ENCODE assay signal across 8 cellular contexts in genomic region chr3:48556796-48557626, GRCh38. TPM values are rescaled to one million over a fixed set of nuclear protein-coding genes. Genes with fewer than 3 reads are reported as not detected.
DNase-seq lines count a peak whose midpoint lies in the region; ATAC-seq, FAIRE-seq and TF ChIP-seq lines count a peak whose summit lies in the region.

PFKFB4 (minus strand) TSS chr3:48556803; CDS start chr3:48556777, 26 bp downstream.

- peak within 1 kb of the TSS; percentile 86 for H3K27ac Mint-ChIP-seq in activated CD8-positive, alpha-beta memory T cell treated with anti-CD3 and anti-CD28 coated beads, Interleukin-2, amount 10 ng/mL, durations not matched to agents 7 days and 5 days

- H3K4me2 ChIP-seq in H1 (ENCODE audit: insufficient read depth in 1 of 2, low read depth in 2 of 2, low read length in 2 of 2): peak within 1 kb of the TSS; percentile 78 to 84
- H3K4me2 ChIP-seq in mesenchymal stem cell (ENCODE audit: low read length, poor library complexity, severe bottlenecking): peak within 1 kb of the TSS; percentile 81

- ATAC-seq in GM21381 (IDR thresholded peaks at IDR 0.05; ENCODE audit: unreplicated experiment): peak; percentile 85
- ATAC-seq in activated CD8-positive, alpha-beta memory T cell treated with anti-CD3 and anti-CD28 coated beads, Interleukin-2, amount 10 ng/mL, durations not matched to agents 7 days and 5 days: peak; percentile 89

- H3K4me3 Mint-ChIP-seq in activated CD8-positive, alpha-beta memory T cell treated with anti-CD3 and anti-CD28 coated beads, Interleukin-2, amount 10 ng/mL, durations not matched to agents 7 days and 5 days: peak within 1 kb of the TSS; percentile 84

- no peak within 1 kb of the TSS for H2BK20ac ChIP-seq in H1 (ENCODE audit: low read length)

- H3K79me1 ChIP-seq in H1 (ENCODE audit: low read depth, low read length) (peaks cover 11% of the 10 kb centered on the region), mesenchymal stem cell (replicated peaks; ENCODE audit: low read length, poor library complexity, severe bottlenecking) (peaks cover 20% of the 10 kb centered on the region)

- H3K9ac ChIP-seq in H1 (replicated peaks in 1 of 4; ENCODE audit: extremely low read depth in 1 of 4, low read depth in 3 of 4, low read length in 3 of 4) (peak within 1 kb of the TSS; percentile 65 to 84 (median 71)), mesenchymal stem cell (ENCODE audit: low read length) (peak within 1 kb of the TSS; percentile 72)

- H3K4me3 ChIP-seq in H1 (ENCODE audit: extremely low read depth in 1 of 4, insufficient read depth in 2 of 4, low read depth in 3 of 4, low read length in 4 of 4) (peak within 1 kb of the TSS; percentile 67 to 90 (median 73)), mesenchymal stem cell (ENCODE audit: insufficient read depth in 1 of 2, low read depth in 1 of 2, low read length in 2 of 2) (peak within 1 kb of the TSS; percentile 75 to 86)

- H4K91ac ChIP-seq in H1 (replicated peaks; ENCODE audit: insufficient read length, low read length): peak within 1 kb of the TSS; percentile 25
- H4K91ac ChIP-seq in mesenchymal stem cell (ENCODE audit: low read length): peak within 1 kb of the TSS; percentile 76

- H3K9me3 Mint-ChIP-seq in activated CD8-positive, alpha-beta memory T cell treated with anti-CD3 and anti-CD28 coated beads, Interleukin-2, amount 10 ng/mL, durations not matched to agents 7 days and 5 days (ENCODE audit: low read depth): no peaks in the 10 kb centered on the region

- H3K27me3 ChIP-seq in H1 (replicated peaks in 1 of 4; ENCODE audit: control insufficient read depth in 3 of 4, extremely low read depth in 1 of 4, insufficient read depth in 3 of 4, low read length in 3 of 4) (no peaks in the 10 kb centered on the region), mesenchymal stem cell (ENCODE audit: control insufficient read depth in 1 of 2, insufficient read depth in 1 of 2, low read length in 2 of 2) (no peaks in the 10 kb centered on the region)

- H4K8ac ChIP-seq in H1 (ENCODE audit: extremely low read depth, insufficient read depth, low read length) (peak within 1 kb of the TSS; percentile 1; the same call in 1 of the 2 replicates), mesenchymal stem cell (ENCODE audit: low read length) (peak within 1 kb of the TSS; percentile 67)

- TF ChIP-seq POLR2A in H1 (IDR thresholded peaks at IDR 0.05; ENCODE audit: control extremely low read depth in 1 of 2, low read depth in 2 of 2, low read length in 2 of 2): peak in 1 of 2 experiments; percentile 82; a peak in 2 of 3 replicates

- no peak for TF ChIP-seq EP300 in H1 (IDR thresholded peaks at IDR 0.05; ENCODE audit: borderline replicate concordance in 1 of 2, low read depth in 2 of 2, low read length in 2 of 2)

- WGBS in H1 (ENCODE audit: extremely low coverage in 1 of 2, insufficient coverage in 1 of 2, insufficient read length in 1 of 2, insufficient replicate concordance in 2 of 2, low coverage in 1 of 2, low lambda C conversion rate in 2 of 2, missing lambda C conversion rate in 1 of 2), 2 experiments: 2% methylated on average over 43 of the region's 53 CpGs; no CpG with 5 or more reads in 1 of the 2 experiments
- 1% methylated on average over 51 of the region's 53 CpGs for WGBS in mesenchymal stem cell

- H2AK5ac ChIP-seq in H1 (ENCODE audit: low read depth, low read length): no peak within 1 kb of the TSS
- H2AK5ac ChIP-seq in mesenchymal stem cell (ENCODE audit: low read length, severe bottlenecking): peak within 1 kb of the TSS; percentile 8

- H4K5ac ChIP-seq in H1 (ENCODE audit: insufficient read length, low read depth, low read length): peak within 1 kb of the TSS; percentile 80

- no peak within 1 kb of the TSS for H3K23ac ChIP-seq in H1 (ENCODE audit: insufficient read length)
- peak within 1 kb of the TSS in 1 of 2 experiments; percentile 42 for H3K23ac ChIP-seq in mesenchymal stem cell (ENCODE audit: low read length in 2 of 2)

- H3K27me3 Mint-ChIP-seq in activated CD8-positive, alpha-beta memory T cell treated with anti-CD3 and anti-CD28 coated beads, Interleukin-2, amount 10 ng/mL, durations not matched to agents 7 days and 5 days: no peaks in the 10 kb centered on the region

- peaks cover 0 to 3% of the 10 kb centered on the region in 2 experiments for H4K20me1 ChIP-seq in H1 (replicated peaks in 1 of 2; ENCODE audit: control insufficient read depth in 1 of 2, insufficient read depth in 2 of 2, low read length in 2 of 2)

- H3K14ac ChIP-seq in H1 (ENCODE audit: insufficient read length): no peak within 1 kb of the TSS
- H3K14ac ChIP-seq in mesenchymal stem cell (ENCODE audit: low read length in 2 of 2): peak within 1 kb of the TSS in 1 of 2 experiments; percentile 37

- peaks cover 2% of the 10 kb centered on the region; the same call in 1 of the 2 replicates for H3K23me2 ChIP-seq in H1 (ENCODE audit: low read depth, low read length)

- peaks cover 0 to 27% of the 10 kb centered on the region in 2 experiments; a peak in 1 of 4 replicates for H3K79me2 ChIP-seq in H1 (ENCODE audit: control insufficient read depth in 1 of 2, insufficient read depth in 2 of 2, low read length in 2 of 2)

- CTCF ChIA-PET in activated CD8-positive, alpha-beta memory T cell treated with anti-CD3 and anti-CD28 coated beads, Interleukin-2, amount 10 ng/mL, durations not matched to agents 7 days and 5 days (lab: Charles Lee): interaction anchor here (0.6 to 7.0 kb wide), 19 partner anchors 9 to 286 kb away, joined by 3 to 64 read pairs (median 5); partner anchors contain the start of genes CCDC51, SLC26A6, TMA7 and UQCRC1
- CTCF ChIA-PET in H1 (lab: Charles Lee; ENCODE audit: partially characterized antibody): interaction anchor here (0.5 to 6.7 kb wide), 17 partner anchors 7 to 121 kb away, joined by 3 to 52 read pairs (median 8); partner anchors contain the start of genes CCDC51, SLC26A6 and TMA7

- POLR2A ChIA-PET in H1 (lab: Charles Lee; ENCODE audit: partially characterized antibody): interaction anchor here (0.8 to 6.0 kb wide), 22 partner anchors 10 to 327 kb away, joined by 3 to 34 read pairs (median 4); partner anchors contain the start of genes ATRIP, CCDC51, CELSR3 and COL7A1

- DNase-seq in Caki2 (ENCODE audit: low read depth) (peak; percentile 98), HTR-8/SVneo (ENCODE audit: insufficient read length, low spot score) (peak; percentile 98), NOMO-1 treated with DMSO at 0.1 percent for 48 hours (lab: John Stamatoyannopoulos, UW; ENCODE audit: unreplicated experiment) (peak; percentile 99), H1 (ENCODE audit: low read depth in 1 of 2, low spot score in 2 of 2) (peak; percentile 99 to 100), mesenchymal stem cell (peak; percentile 99)
- DNase-seq in activated CD8-positive, alpha-beta memory T cell treated with anti-CD3 and anti-CD28 coated beads, Interleukin-2, amount 10 ng/mL, durations not matched to agents 7 days and 5 days: peak; percentile 100
- peak; percentile 95 for DNase-seq in stimulated activated CD8-positive, alpha-beta memory T cell treated with anti-CD3 and anti-CD28 coated beads, Interleukin-12 subunit alpha, Interleukin-12 subunit beta, amount 100 ng/mL, for 24 hours (ENCODE audit: extremely low read depth)

- in situ Hi-C loops in Caki2 (cut with HindIII; ENCODE audit: low pct_unique_long_range_greater_than_20kb, low sequenced_read_pairs): no loop called here

- H2AFZ ChIP-seq in H1 (ENCODE audit: low read length) (peak within 1 kb of the TSS; percentile 24; the same call in 1 of the 2 replicates), mesenchymal stem cell (ENCODE audit: low read depth, low read length) (peak within 1 kb of the TSS; percentile 7)

- peaks cover 12% of the 10 kb centered on the region for H3K36me3 Mint-ChIP-seq in activated CD8-positive, alpha-beta memory T cell treated with anti-CD3 and anti-CD28 coated beads, Interleukin-2, amount 10 ng/mL, durations not matched to agents 7 days and 5 days

- no peak within 1 kb of the TSS for H2BK120ac ChIP-seq in H1 (replicated peaks; ENCODE audit: low read depth, low read length)
- H2BK120ac ChIP-seq in mesenchymal stem cell (ENCODE audit: low read depth, low read length): peak within 1 kb of the TSS; percentile 66

- no peak for TF ChIP-seq RAD21 in H1 (IDR thresholded peaks at IDR 0.05 in 1 of 2, conservative IDR thresholded peaks at IDR 0.05 in 1 of 2; ENCODE audit: low read depth in 2 of 2, low read length in 2 of 2)

- TF ChIP-seq CTCF in H1 (IDR thresholded peaks at IDR 0.05; ENCODE audit: control extremely low read depth in 1 of 3, insufficient read depth in 1 of 3, low read depth in 1 of 3, low read length in 3 of 3): peak in 1 of 3 experiments; percentile 36; a peak in 1 of 4 replicates

- peaks cover 47% of the 10 kb centered on the region for H3K4me1 Mint-ChIP-seq in activated CD8-positive, alpha-beta memory T cell treated with anti-CD3 and anti-CD28 coated beads, Interleukin-2, amount 10 ng/mL, durations not matched to agents 7 days and 5 days

- H3K4me1 ChIP-seq in H1 (replicated peaks in 1 of 4; ENCODE audit: control insufficient read depth in 3 of 4, insufficient read depth in 4 of 4, low read length in 3 of 4) (peaks cover 4 to 33% (median 22%) of the 10 kb centered on the region in 4 experiments), mesenchymal stem cell (ENCODE audit: control insufficient read depth, insufficient read depth, low read depth, low read length) (peaks cover 62% of the 10 kb centered on the region)

- H2BK12ac ChIP-seq in H1 (ENCODE audit: low read depth, low read length) (no peak within 1 kb of the TSS), mesenchymal stem cell (ENCODE audit: low read length in 2 of 2) (peak within 1 kb of the TSS in 1 of 2 experiments; percentile 76)

- H3K9me3 ChIP-seq in H1 (ENCODE audit: insufficient read depth in 2 of 2, low read depth in 1 of 2, low read length in 1 of 2) (no peaks in the 10 kb centered on the region), mesenchymal stem cell (ENCODE audit: control insufficient read depth, low read length) (no peaks in the 10 kb centered on the region)

- FAIRE-seq in HTR-8/SVneo (lab: Jason Lieb, UNC): peak; percentile 91
- FAIRE-seq in H1 (lab: Jason Lieb, UNC): peak; percentile 82

- H3K27ac ChIP-seq in H1 (ENCODE audit: low read depth, low read length): peak within 1 kb of the TSS; percentile 67
- peak within 1 kb of the TSS; percentile 45 for H3K27ac ChIP-seq in mesenchymal stem cell (ENCODE audit: low read length, poor library complexity, severe bottlenecking)

- H3K4ac ChIP-seq in H1 (replicated peaks; ENCODE audit: insufficient read length, low read depth, low read length): no peak within 1 kb of the TSS
- peak within 1 kb of the TSS; percentile 9 to 50 for H3K4ac ChIP-seq in mesenchymal stem cell (ENCODE audit: low read depth in 1 of 2, low read length in 2 of 2)

- H3K36me3 ChIP-seq in H1 (ENCODE audit: control insufficient read depth in 2 of 4, insufficient read depth in 4 of 4, low read length in 3 of 4) (no peaks in the 10 kb centered on the region), mesenchymal stem cell (ENCODE audit: control insufficient read depth in 1 of 2, insufficient read depth in 2 of 2, low read depth in 1 of 2, low read length in 2 of 2) (peaks cover 0 to 21% of the 10 kb centered on the region in 2 experiments)

- H3K18ac ChIP-seq in H1 (ENCODE audit: extremely low read depth, low read length) (peak within 1 kb of the TSS; percentile 75), mesenchymal stem cell (ENCODE audit: low read depth in 1 of 2, low read length in 2 of 2) (peak within 1 kb of the TSS; percentile 41 to 77)

- H3K56ac ChIP-seq in H1 (replicated peaks; ENCODE audit: insufficient read length, low read depth, low read length): no peak within 1 kb of the TSS

- H2BK5ac ChIP-seq in H1 (ENCODE audit: low read depth, low read length) (peak within 1 kb of the TSS; percentile 79), mesenchymal stem cell (ENCODE audit: low read depth, low read length, poor library complexity, severe bottlenecking) (no peak within 1 kb of the TSS)

- H2BK15ac ChIP-seq in H1 (ENCODE audit: low read length) (no peak within 1 kb of the TSS), mesenchymal stem cell (ENCODE audit: low read depth, poor library complexity, severe bottlenecking) (peak within 1 kb of the TSS; percentile 36)

RNA-seq across cellular contexts. Expression of gene PFKFB4, which starts in this region (rescaled TPM):
- 16.9 and 23.8 TPM in 2 replicates for total RNA-seq in Caki2 (2014; rRNA removed; shearing (Covaris generic); ENCODE audit: low replicate concordance)
- 10 to 100 TPM; 12.2 to 26.9 TPM for total RNA-seq in activated CD8-positive, alpha-beta memory T cell treated with anti-CD3 and anti-CD28 coated beads, Interleukin-2, amount 10 ng/mL, durations not matched to agents 7 days and 5 days
- 10.7 and 11.3 TPM in 2 replicates for total RNA-seq in H1 (2021; fragmentation: NEBNext Ultra II Directional; extraction: Animal tissue kit (Norgen Biotek cat#: 25700))
- 20.1 and 20.3 TPM in 2 replicates for polyA plus RNA-seq in H1 (2011; rRNA removed)
- polyA plus RNA-seq in H1 (2011; cell fraction: cytosol; rRNA removed): 21.1 TPM
- 47.8 TPM for polyA plus RNA-seq in H1 (2011; cell fraction: nucleus; rRNA removed)
- polyA plus RNA-seq in H1 (2012, experiment 1 of 2): 10.5 to 17.4 TPM (median 13.7 TPM) in 4 replicates
- polyA plus RNA-seq in H1 (2012, experiment 2 of 2): 11.5 TPM
- polyA plus RNA-seq in H1 (2013, experiment 1 of 2): 7.8 TPM
- 7.2 TPM for polyA plus RNA-seq in H1 (2013, experiment 2 of 2)
- polyA minus RNA-seq in H1 (2011; rRNA and poly(A)+ RNA removed): 17.4 and 24.1 TPM in 2 replicates
- polyA minus RNA-seq in H1 (2011; cell fraction: cytosol; rRNA and poly(A)+ RNA removed): 13.2 TPM
- 16.4 TPM for polyA minus RNA-seq in H1 (2011; cell fraction: nucleus; rRNA and poly(A)+ RNA removed)
- 15.9 TPM for polyA plus RNA-seq in mesenchymal stem cell (2013, experiment 1 of 2)
- 15.0 TPM for polyA plus RNA-seq in mesenchymal stem cell (2013, experiment 2 of 2)

Comparison
In these comparisons a context has a peak if more than half of its experiments do, and no peak if none do; other contexts are left out.
1. Peak in every context shown above with its lines: DNase-seq, ATAC-seq, H3K4me3 ChIP-seq and H3K27ac ChIP-seq.